24 cellular contexts compared by ENCODE assay signal in genomic region chr17:31211352-31212012, GRCh38.
DNase-seq lines count a peak whose midpoint lies in the region; FAIRE-seq and TF ChIP-seq lines count a peak whose summit lies in the region.
"Had no signal": no experiment of that assay in that cellular context is flagged by ENCODE, and none has a peak within 500 bp of the region (broad histone marks: within the 10 kb centered on the region; RNA-seq: fewer than 3 reads in every experiment).

No MANE protein-coding gene starts in this region.

- no peak overlapping the region for H3K4me3 ChIP-seq in endothelial cell of umbilical vein (replicated peaks in 1 of 3; ENCODE audit: insufficient read depth in 1 of 3, low read depth in 1 of 3, low read length in 3 of 3)
- no peak overlapping the region for H3K4me3 ChIP-seq in small intestine (ENCODE audit: low read depth in 1 of 2, low read length in 2 of 2)
- H3K4me3 ChIP-seq in OCI-LY7 (ENCODE audit: low read depth, low read length, poor library complexity, severe bottlenecking): no peak overlapping the region
- H3K4me3 ChIP-seq: MG63, psoas muscle, stomach, transverse colon had no signal

- peaks cover 0 to 4% of the 10 kb centered on the region in 2 experiments for H3K36me3 ChIP-seq in endothelial cell of umbilical vein (ENCODE audit: control insufficient read depth in 2 of 2, extremely low read depth in 1 of 2, insufficient read depth in 2 of 2, low read length in 2 of 2)
- H3K36me3 ChIP-seq in small intestine (ENCODE audit: control insufficient read depth in 2 of 2, insufficient read depth in 2 of 2, low read length in 2 of 2): peaks cover 0 to 1% of the 10 kb centered on the region in 2 donors
- H3K36me3 ChIP-seq in OCI-LY7 (ENCODE audit: insufficient read depth, low read length): peaks cover 4% of the 10 kb centered on the region; the same call in 1 of the 2 replicates
- H3K36me3 ChIP-seq: transverse colon had no signal

- TF ChIP-seq POLR2A in endothelial cell of umbilical vein (IDR thresholded peaks at IDR 0.05; ENCODE audit: low read depth, low read length): no peak

- no peaks in the 10 kb centered on the region for H3K9me2 ChIP-seq in OCI-LY7 (ENCODE audit: insufficient read depth, low read length)

- CTCF ChIA-PET in endothelial cell of umbilical vein (lab: Charles Lee): interaction anchor here (1.3 to 2.3 kb wide), 2 partner anchors 13 to 196 kb away, joined by 3 to 10 read pairs; no protein-coding TSS in a partner anchor
- CTCF ChIA-PET in OCI-LY7 (lab: Charles Lee; ENCODE audit: unreplicated experiment): no interaction called here

- peak; percentile 43 for DNase-seq in DMS53 (lab: John Stamatoyannopoulos, UW)
- no peak for DNase-seq in DMS53 treated with DMSO at 0.1 percent for 48 hours (lab: John Stamatoyannopoulos, UW; ENCODE audit: unreplicated experiment)
- peak; percentile 19 for DNase-seq in NCI-H526 treated with DMSO at 0.1 percent for 48 hours (lab: John Stamatoyannopoulos, UW)
- no peak for DNase-seq in endothelial cell of umbilical vein (ENCODE audit: low read depth, low spot score)
- DNase-seq in small intestine: no peak
- DNase-seq in activated T-cell treated with anti-CD3 and anti-CD28 coated beads, Interleukin-2, amount 50 U/mL, for 1 hour: no peak
- no peak for DNase-seq in OCI-LY7 (ENCODE audit: low spot score)
- no peak for DNase-seq in DMS114 treated with DMSO at 0.1 percent for 48 hours (lab: John Stamatoyannopoulos, UW; ENCODE audit: unreplicated experiment)
- DNase-seq: activated CD4-positive, alpha-beta T cell treated with anti-CD3 and anti-CD28 coated beads for 48 hours; activated naive CD4-positive, alpha-beta T cell treated with anti-CD3 and anti-CD28 coated beads, Interleukin-2, amount 10 ng/mL, durations not matched to agents 7 days and 5 days; amniotic stem cell; CD4-positive, alpha-beta T cell; DMS 273 treated with DMSO at 0.1 percent for 48 hours; MG63; NCI-H1436; NCI-H2107; NCI-H69; psoas muscle; stimulated activated CD8-positive, alpha-beta memory T cell treated with anti-CD3 and anti-CD28 coated beads, Interleukin-4, amount 100 ng/mL, for 48 hours; stomach; T-helper 2 cell; transverse colon had no signal

- H3K9me1 ChIP-seq in endothelial cell of umbilical vein (replicated peaks; ENCODE audit: control insufficient read depth, extremely low read depth, insufficient read depth, low read length): no peaks in the 10 kb centered on the region

- no peaks in the 10 kb centered on the region for H4K20me1 ChIP-seq in endothelial cell of umbilical vein (replicated peaks; ENCODE audit: control insufficient read depth, extremely low read depth, insufficient read depth, low read length)
- no peaks in the 10 kb centered on the region for H4K20me1 ChIP-seq in OCI-LY7 (ENCODE audit: insufficient read depth, low read length)

- no peak overlapping the region for H3K27ac ChIP-seq in endothelial cell of umbilical vein (ENCODE audit: insufficient read depth, low read depth, low read length)
- no peak overlapping the region for H3K27ac ChIP-seq in small intestine (ENCODE audit: low read depth in 1 of 2, low read length in 1 of 2)
- H3K27ac ChIP-seq in OCI-LY7 (ENCODE audit: low read depth, low read length, poor library complexity, severe bottlenecking): no peak overlapping the region
- H3K27ac ChIP-seq: 22Rv1, neutrophil, psoas muscle, stomach, transverse colon had no signal

- no TSS peak for BruUV-seq in endothelial cell of umbilical vein (replicated peaks; lab: Mats Ljungman, UMichigan)
- no TSS peak for BruUV-seq in OCI-LY7 (replicated peaks; lab: Mats Ljungman, UMichigan)

- H3K9me3 ChIP-seq in endothelial cell of umbilical vein (replicated peaks; ENCODE audit: control insufficient read depth, insufficient read depth, low read length) (no peaks in the 10 kb centered on the region), small intestine (ENCODE audit: control insufficient read depth, low read depth) (no peaks in the 10 kb centered on the region), OCI-LY7 (ENCODE audit: low read length) (no peaks in the 10 kb centered on the region)
- H3K9me3 ChIP-seq: MG63, neutrophil, psoas muscle, stomach, transverse colon had no signal

- no peak for TF ChIP-seq CTCF in endothelial cell of umbilical vein (IDR thresholded peaks at IDR 0.05; ENCODE audit: extremely low read depth in 1 of 2, insufficient read depth in 1 of 2, low read depth in 1 of 2, low read length in 2 of 2)
- no peak for TF ChIP-seq CTCF in OCI-LY7 (conservative IDR thresholded peaks at IDR 0.05; ENCODE audit: low read length)

- H3K27me3 ChIP-seq in endothelial cell of umbilical vein (ENCODE audit: control insufficient read depth in 2 of 2, insufficient read depth in 2 of 2, low read length in 2 of 2): no peaks in the 10 kb centered on the region
- H3K27me3 ChIP-seq in small intestine (ENCODE audit: control insufficient read depth in 2 of 2, insufficient read depth in 2 of 2, low read length in 2 of 2): no peaks in the 10 kb centered on the region
- H3K27me3 ChIP-seq: MG63, neutrophil, stomach, transverse colon had no signal

- H2AFZ ChIP-seq in endothelial cell of umbilical vein (ENCODE audit: low read depth, low read length): no peak overlapping the region
- H2AFZ ChIP-seq in OCI-LY7 (ENCODE audit: low read length): no peak overlapping the region

- dilution Hi-C loops in endothelial cell of umbilical vein (cut with MboI; ENCODE audit: extremely low pct_ligation_motif_present, low sequenced_read_pairs): no loop called here

- H3K9ac ChIP-seq in endothelial cell of umbilical vein (replicated peaks; ENCODE audit: extremely low read depth, insufficient read depth, low read length): no peak overlapping the region

- FAIRE-seq in endothelial cell of umbilical vein (lab: Jason Lieb, UNC) (no peak), small intestine (lab: Jason Lieb, UNC) (peak; percentile 74)

- no peaks in the 10 kb centered on the region for H3K4me1 ChIP-seq in endothelial cell of umbilical vein (ENCODE audit: control insufficient read depth, extremely low read depth, insufficient read depth, low read length)
- no peaks in the 10 kb centered on the region for H3K4me1 ChIP-seq in small intestine (ENCODE audit: control insufficient read depth in 2 of 2, insufficient read depth in 1 of 2, low read depth in 1 of 2, low read length in 1 of 2)
- H3K4me1 ChIP-seq in OCI-LY7 (ENCODE audit: insufficient read depth, low read length, poor library complexity, severe bottlenecking): no peaks in the 10 kb centered on the region
- H3K4me1 ChIP-seq: stomach, transverse colon had no signal

- no peaks in the 10 kb centered on the region for H3K79me2 ChIP-seq in endothelial cell of umbilical vein (ENCODE audit: control insufficient read depth, insufficient read depth, low read length)
- no peaks in the 10 kb centered on the region for H3K79me2 ChIP-seq in OCI-LY7 (ENCODE audit: insufficient read depth, low read depth, low read length)

- intact Hi-C loops in endothelial cell of umbilical vein (cut with micrococcal nuclease) (no loop called here), OCI-LY7 (cut with micrococcal nuclease; ENCODE audit: unreplicated experiment) (no loop called here)

- POLR2A ChIA-PET in endothelial cell of umbilical vein (lab: Charles Lee) (no interaction called here), OCI-LY7 (lab: Charles Lee) (interaction anchor here (0.5 to 1.0 kb wide), 5 partner anchors 10 to 305 kb away, joined by 3 to 4 read pairs (median 3); no protein-coding TSS in a partner anchor)

- no peak overlapping the region for H3K4me2 ChIP-seq in endothelial cell of umbilical vein (ENCODE audit: insufficient read depth, low read length)
- H3K4me2 ChIP-seq in OCI-LY7 (ENCODE audit: low read length): no peak overlapping the region

TF ChIP-seq in endothelial cell of umbilical vein, 7 proteins besides CTCF, POLR2A, EP300 and RAD21:
- peak; percentile 41 for TF ChIP-seq FOS (IDR thresholded peaks at IDR 0.05; ENCODE audit: borderline replicate concordance, insufficient read depth, low read length)
- no peak for TF ChIP-seq EZH2 (IDR thresholded peaks at IDR 0.05; ENCODE audit: borderline replicate concordance, low read depth, low read length, severe bottlenecking)

Comparison
In these comparisons a context has a peak if more than half of its experiments do, and no peak if none do; other contexts are left out.
1. DNase-seq: peak in DMS53 (single experiment) and NCI-H526 treated with DMSO at 0.1 percent for 48 hours (single experiment); none in DMS53 treated with DMSO at 0.1 percent for 48 hours (single experiment), endothelial cell of umbilical vein (single experiment), small intestine (single experiment), activated T-cell treated with anti-CD3 and anti-CD28 coated beads, Interleukin-2, amount 50 U/mL, for 1 hour (single experiment), OCI-LY7 (single experiment) and DMS114 treated with DMSO at 0.1 percent for 48 hours (single experiment).